Comparison of ENCODE assay signal across 11 cellular contexts in the genomic region with DNA sequence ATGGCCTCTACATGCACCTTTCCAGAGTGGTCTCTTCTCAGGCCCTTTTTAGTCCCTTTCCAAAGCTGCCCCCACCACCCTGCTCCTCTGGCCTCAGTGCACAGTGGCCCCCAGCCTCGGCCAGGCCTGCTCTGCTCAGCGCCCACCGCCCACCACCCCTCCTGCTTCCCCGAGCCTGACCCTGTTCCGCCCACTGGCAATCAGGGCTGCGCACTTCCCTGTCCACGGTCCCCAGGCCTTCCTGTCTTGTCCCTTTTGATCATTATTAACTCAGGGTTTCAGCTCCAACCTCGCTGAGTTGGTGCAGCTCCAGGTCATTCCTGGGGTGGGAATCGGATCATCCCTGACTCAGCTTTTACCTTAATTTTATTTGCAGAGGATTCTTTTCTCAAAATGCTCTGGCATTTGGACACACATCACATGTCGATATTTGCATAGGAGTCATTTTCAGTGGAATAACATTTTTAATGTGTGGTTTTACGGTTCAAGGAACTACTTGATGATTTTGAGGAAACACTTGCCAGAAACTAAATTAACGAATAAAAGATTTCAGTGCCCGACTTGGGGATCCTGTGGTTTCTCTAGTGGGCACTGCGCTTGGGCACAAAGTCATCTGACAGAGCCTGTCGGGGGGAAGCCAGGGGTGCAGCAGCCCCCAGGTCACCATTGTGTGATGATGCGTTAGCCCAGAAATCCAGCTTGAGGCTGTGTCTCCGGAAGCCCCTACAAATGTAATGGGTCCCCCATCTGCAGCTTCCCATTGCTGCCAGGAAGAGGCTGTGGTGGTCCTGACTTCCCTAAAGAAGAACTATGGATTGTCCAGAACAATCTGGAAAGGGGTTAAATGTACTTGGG. TPM values are rescaled to one million over a fixed set of nuclear protein-coding genes. Genes with fewer than 3 reads are reported as not detected.
DNase-seq lines count a peak whose midpoint lies in the region; ATAC-seq, FAIRE-seq and TF ChIP-seq lines count a peak whose summit lies in the region.
"Had no signal": no experiment of that assay in that cellular context is flagged by ENCODE, and none has a peak within 500 bp of the region (broad histone marks: within the 10 kb centered on the region; RNA-seq: fewer than 3 reads in every experiment).

No MANE protein-coding gene starts in this region.

- no peak for FAIRE-seq in H54 (lab: Jason Lieb, UNC)
- FAIRE-seq: A204.1 had no signal

- CTCF ChIA-PET in SK-N-SH (lab: Yijun Ruan, JAX), result interaction anchor here (0.8 to 1.0 kb wide), 4 partner anchors 9 to 587 kb away, joined by 3 read pairs; no protein-coding TSS in a partner anchor

- no peak overlapping the region for H3K27ac Mint-ChIP-seq in stimulated activated effector memory CD8-positive, alpha-beta T cell treated with anti-CD3 and anti-CD28 coated beads, Interleukin-12 subunit alpha, Interleukin-12 subunit beta, amount 100 ng/mL, for 72 hours

- H3F3A ChIP-seq in SK-N-SH (replicated peaks; ENCODE audit: insufficient read depth), result no peaks in the 10 kb centered on the region

- TF ChIP-seq POLR2A in suprapubic skin (IDR thresholded peaks at IDR 0.05), result no peak
- no peak for TF ChIP-seq POLR2A in H54 (IDR thresholded peaks at IDR 0.05; ENCODE audit: low read depth, low read length)

- POLR2A ChIA-PET in SK-N-SH (lab: Yijun Ruan, JAX), result interaction anchor here (1.3 kb wide), 1 partner anchor 10 kb away, joined by 4 read pairs; no protein-coding TSS in a partner anchor

- no peak for TF ChIP-seq CTCF in SK-N-SH (IDR thresholded peaks at IDR 0.05)
- no peak for TF ChIP-seq CTCF in suprapubic skin (IDR thresholded peaks at IDR 0.05)

- no peaks in the 10 kb centered on the region for H3K9me2 ChIP-seq in SK-N-SH

- no peaks in the 10 kb centered on the region for H3K27me3 ChIP-seq in SK-N-SH (ENCODE audit: insufficient read depth)
- no peaks in the 10 kb centered on the region for H3K27me3 ChIP-seq in suprapubic skin

- TF ChIP-seq RAD21 in SK-N-SH (IDR thresholded peaks at IDR 0.05; ENCODE audit: low read length), result no peak

- no peaks in the 10 kb centered on the region for H3K9me3 Mint-ChIP-seq in stimulated activated effector memory CD8-positive, alpha-beta T cell treated with anti-CD3 and anti-CD28 coated beads, Interleukin-12 subunit alpha, Interleukin-12 subunit beta, amount 100 ng/mL, for 72 hours

- H3K27ac ChIP-seq in SK-N-SH (ENCODE audit: low read depth in 2 of 2, low read length in 1 of 2) (no peak overlapping the region; a peak in 1 of 4 replicates), suprapubic skin (peak overlapping the region; percentile 65)
- H3K27ac ChIP-seq: epithelial cell of prostate, neutrophil had no signal

- H3K4me3 ChIP-seq in SK-N-SH (ENCODE audit: low read depth in 2 of 2, low read length in 1 of 2) (no peak overlapping the region), suprapubic skin (no peak overlapping the region)

- H3K4me2 ChIP-seq in SK-N-SH, result no peak overlapping the region

- H3K9me3 ChIP-seq in SK-N-SH (no peaks in the 10 kb centered on the region), suprapubic skin (no peaks in the 10 kb centered on the region)
- H3K9me3 ChIP-seq: neutrophil had no signal

- no peak for TF ChIP-seq EP300 in SK-N-SH (IDR thresholded peaks at IDR 0.05; ENCODE audit: borderline replicate concordance in 1 of 2, low read depth in 1 of 2, low read length in 1 of 2)
- TF ChIP-seq EP300 in suprapubic skin (IDR thresholded peaks at IDR 0.05), result no peak

- H3K4me1 Mint-ChIP-seq in stimulated activated effector memory CD8-positive, alpha-beta T cell treated with anti-CD3 and anti-CD28 coated beads, Interleukin-12 subunit alpha, Interleukin-12 subunit beta, amount 100 ng/mL, for 72 hours, result no peaks in the 10 kb centered on the region

- peaks cover 3 to 7% of the 10 kb centered on the region in 2 experiments; a peak in 2 of 4 replicates for H3K4me1 ChIP-seq in SK-N-SH (ENCODE audit: control insufficient read depth in 1 of 2, insufficient read depth in 2 of 2, low read depth in 1 of 2, low read length in 1 of 2)
- H3K4me1 ChIP-seq in suprapubic skin, result peaks cover 15% of the 10 kb centered on the region

- peaks cover 7% of the 10 kb centered on the region for H3K36me3 Mint-ChIP-seq in stimulated activated effector memory CD8-positive, alpha-beta T cell treated with anti-CD3 and anti-CD28 coated beads, Interleukin-12 subunit alpha, Interleukin-12 subunit beta, amount 100 ng/mL, for 72 hours

- no peaks in the 10 kb centered on the region for H4K20me1 ChIP-seq in SK-N-SH (ENCODE audit: insufficient read depth)

- no peak overlapping the region for H3K4me3 Mint-ChIP-seq in stimulated activated effector memory CD8-positive, alpha-beta T cell treated with anti-CD3 and anti-CD28 coated beads, Interleukin-12 subunit alpha, Interleukin-12 subunit beta, amount 100 ng/mL, for 72 hours

- DNase-seq in SK-N-SH (peak; percentile 43), MV-4-11 (lab: John Stamatoyannopoulos, UW) (peak; percentile 20), fibroblast of peridontal ligament (ENCODE audit: extremely low read depth) (peak; percentile 62), suprapubic skin (ENCODE audit: low spot score in 2 of 2) (peak; percentile 54 to 79), H54 (ENCODE audit: insufficient read length, low spot score) (no peak)
- no peak for DNase-seq in stimulated activated effector memory CD8-positive, alpha-beta T cell treated with anti-CD3 and anti-CD28 coated beads, Interleukin-12 subunit alpha, Interleukin-12 subunit beta, amount 100 ng/mL, for 72 hours (ENCODE audit: low spot score in 2 of 2)
- DNase-seq in activated CD4-positive, alpha-beta T cell treated with anti-CD3 and anti-CD28 coated beads, Interleukin-2, amount 50 U/mL, for 4 hours, result no peak

- WGBS in SK-N-SH (ENCODE audit: low lambda C conversion rate), result 91% methylated on average over 15 of the region's 17 CpGs
- WGBS in suprapubic skin, result 83% methylated on average over 17 of the region's 17 CpGs

- no peak for ATAC-seq in SK-N-SH treated with all-trans-retinoic acid at 6 μM for 48 hours
- no peak for ATAC-seq in stimulated activated effector memory CD8-positive, alpha-beta T cell treated with anti-CD3 and anti-CD28 coated beads, Interleukin-12 subunit alpha, Interleukin-12 subunit beta, amount 100 ng/mL, for 72 hours

- H3K36me3 ChIP-seq in SK-N-SH (replicated peaks in 1 of 2; ENCODE audit: control insufficient read depth in 1 of 2, insufficient read depth in 2 of 2, low read length in 1 of 2) (no peaks in the 10 kb centered on the region), suprapubic skin (no peaks in the 10 kb centered on the region)
- H3K36me3 ChIP-seq: neutrophil had no signal

- no peak overlapping the region for H3K9ac ChIP-seq in SK-N-SH

- no peak overlapping the region for H2AFZ ChIP-seq in SK-N-SH (ENCODE audit: low read depth)

- no peaks in the 10 kb centered on the region for H3K79me2 ChIP-seq in SK-N-SH (ENCODE audit: insufficient read depth)

TF ChIP-seq in SK-N-SH, 30 proteins besides CTCF, POLR2A, EP300 and RAD21 (continues in another document):
- TF ChIP-seq TCF12 (IDR thresholded peaks at IDR 0.05) (no peak), NFIC (IDR thresholded peaks at IDR 0.05; ENCODE audit: borderline replicate concordance) (no peak), ELF1 (IDR thresholded peaks at IDR 0.05) (no peak), RCOR1 (IDR thresholded peaks at IDR 0.05; ENCODE audit: low read length) (no peak), POLR2AphosphoS5 (IDR thresholded peaks at IDR 0.05; ENCODE audit: low read depth, low read length) (no peak), FOXJ3 (CRISPR knock-in tag; IDR thresholded peaks at IDR 0.05) (no peak), MXI1 (IDR thresholded peaks at IDR 0.05; ENCODE audit: low read depth, low read length) (no peak)

TF ChIP-seq in SK-N-SH treated with all-trans-retinoic acid at 6 μM for 48 hours, 23 proteins besides CTCF, POLR2A, EP300 and RAD21 (continues in another document):
- TF ChIP-seq ISL1 (CRISPR knock-in tag; IDR thresholded peaks at IDR 0.05) (no peak), ZFP30 (CRISPR knock-in tag; IDR thresholded peaks at IDR 0.05) (no peak), ZFP3 (CRISPR knock-in tag; IDR thresholded peaks at IDR 0.05) (no peak), TCF4 (CRISPR knock-in tag; IDR thresholded peaks at IDR 0.05; ENCODE audit: borderline replicate concordance) (no peak)
- TF ChIP-seq, protein P1, sequence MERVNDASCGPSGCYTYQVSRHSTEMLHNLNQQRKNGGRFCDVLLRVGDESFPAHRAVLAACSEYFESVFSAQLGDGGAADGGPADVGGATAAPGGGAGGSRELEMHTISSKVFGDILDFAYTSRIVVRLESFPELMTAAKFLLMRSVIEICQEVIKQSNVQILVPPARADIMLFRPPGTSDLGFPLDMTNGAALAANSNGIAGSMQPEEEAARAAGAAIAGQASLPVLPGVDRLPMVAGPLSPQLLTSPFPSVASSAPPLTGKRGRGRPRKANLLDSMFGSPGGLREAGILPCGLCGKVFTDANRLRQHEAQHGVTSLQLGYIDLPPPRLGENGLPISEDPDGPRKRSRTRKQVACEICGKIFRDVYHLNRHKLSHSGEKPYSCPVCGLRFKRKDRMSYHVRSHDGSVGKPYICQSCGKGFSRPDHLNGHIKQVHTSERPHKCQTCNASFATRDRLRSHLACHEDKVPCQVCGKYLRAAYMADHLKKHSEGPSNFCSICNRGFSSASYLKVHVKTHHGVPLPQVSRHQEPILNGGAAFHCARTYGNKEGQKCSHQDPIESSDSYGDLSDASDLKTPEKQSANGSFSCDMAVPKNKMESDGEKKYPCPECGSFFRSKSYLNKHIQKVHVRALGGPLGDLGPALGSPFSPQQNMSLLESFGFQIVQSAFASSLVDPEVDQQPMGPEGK (CRISPR knock-in tag; IDR thresholded peaks at IDR 0.05; ENCODE audit: borderline replicate concordance), result no peak

RNA-seq across cellular contexts. Expression of gene ESPNL, which starts 1.1 kb away (rescaled TPM):
- 0.03 and 0.05 TPM in 2 replicates for polyA plus RNA-seq in SK-N-SH (2012; rRNA removed)
- not detected in 2 replicates for polyA plus RNA-seq in SK-N-SH (2012; cell fraction: cytosol; rRNA removed)
- 0.07 and 0.08 TPM in 2 replicates for polyA plus RNA-seq in SK-N-SH (2012; cell fraction: nucleus; rRNA removed)
- under 1 TPM in 2 of 4 donors, not detected in 2; 0.25 to 0.56 TPM for total RNA-seq in suprapubic skin

RNA-seq across cellular contexts. Expression of gene SCLY, which starts 38.3 kb away (rescaled TPM):
- 19.1 and 20.9 TPM in 2 replicates for polyA plus RNA-seq in SK-N-SH (2012; rRNA removed)
- polyA plus RNA-seq in SK-N-SH (2012; cell fraction: cytosol; rRNA removed), result 13.0 and 17.2 TPM in 2 replicates
- 25.5 and 29.9 TPM in 2 replicates for polyA plus RNA-seq in SK-N-SH (2012; cell fraction: nucleus; rRNA removed)
- total RNA-seq in suprapubic skin, result 10 to 100 TPM in 2 of 4 donors, 1 to 10 TPM in 2; 5.5 to 14.5 (median 9.6) TPM

RNA-seq across cellular contexts. Expression of gene KLHL30, which starts 39.4 kb away (rescaled TPM):
- polyA plus RNA-seq in SK-N-SH (2012; rRNA removed), result not detected in 2 replicates
- not detected in 2 replicates for polyA plus RNA-seq in SK-N-SH (2012; cell fraction: cytosol; rRNA removed)
- not detected in 2 replicates for polyA plus RNA-seq in SK-N-SH (2012; cell fraction: nucleus; rRNA removed)
- under 1 TPM in 2 of 4 donors, not detected in 2; 0.13 to 0.23 TPM for total RNA-seq in suprapubic skin

RNA-seq across cellular contexts. Expression of gene ERFE, which starts 59.7 kb away (rescaled TPM):
- polyA plus RNA-seq in SK-N-SH (2012; rRNA removed), result 1.3 and 1.5 TPM in 2 replicates
- 0.58 and 1.2 TPM in 2 replicates for polyA plus RNA-seq in SK-N-SH (2012; cell fraction: cytosol; rRNA removed)
- polyA plus RNA-seq in SK-N-SH (2012; cell fraction: nucleus; rRNA removed), result 2.6 TPM in 2 replicates
- total RNA-seq in suprapubic skin, result not detected

Comparison
In these comparisons a context has a peak if more than half of its experiments do, and no peak if none do; other contexts are left out.
1. DNase-seq: peak in SK-N-SH (single experiment), MV-4-11 (single experiment), fibroblast of peridontal ligament (single experiment) and suprapubic skin (2 of 2); none in stimulated activated effector memory CD8-positive, alpha-beta T cell treated with anti-CD3 and anti-CD28 coated beads, Interleukin-12 subunit alpha, Interleukin-12 subunit beta, amount 100 ng/mL, for 72 hours (0 of 2), activated CD4-positive, alpha-beta T cell treated with anti-CD3 and anti-CD28 coated beads, Interleukin-2, amount 50 U/mL, for 4 hours (0 of 2) and H54 (single experiment).